Comparison of ENCODE assay signal across 16 cellular contexts in the genomic region with DNA sequence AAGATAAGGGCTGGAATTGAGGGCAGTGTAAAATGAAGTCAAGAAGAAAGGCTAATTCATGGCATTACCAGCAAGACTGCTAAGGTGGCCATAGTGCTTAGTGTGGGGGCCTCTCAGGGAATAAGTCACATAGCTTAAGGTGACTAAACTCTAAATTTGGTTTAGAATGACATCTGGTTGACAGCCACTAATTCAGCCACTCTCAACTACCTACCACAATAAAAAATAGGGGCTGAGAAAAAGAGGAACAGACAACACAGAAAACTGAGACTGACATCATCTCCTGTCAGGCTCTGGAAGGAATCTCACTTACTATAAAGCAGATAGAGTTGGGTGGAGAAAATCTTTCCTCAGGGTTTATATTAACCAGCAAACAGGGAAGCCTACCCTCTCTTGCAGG.
DNase-seq lines count a peak whose midpoint lies in the region; ATAC-seq and TF ChIP-seq lines count a peak whose summit lies in the region.
"Had no signal": no experiment of that assay in that cellular context is flagged by ENCODE, and none has a peak within 500 bp of the region (broad histone marks: within the 10 kb centered on the region; RNA-seq: fewer than 3 reads in every experiment).

No MANE protein-coding gene starts in this region.

- no peak overlapping the region for H2AFZ ChIP-seq in OCI-LY3 (ENCODE audit: low read depth, low read length)

- H3K36me3 Mint-ChIP-seq in activated T-helper 1 cell treated with anti-CD3 and anti-CD28 coated beads, Interleukin-12 subunit alpha, Interleukin-12 subunit beta, Interleukin-2, Interleukin-4 antibody, amounts not matched to agents 30 ng/mL and 10 ng/mL and 1 ng/mL, durations not matched to agents 14 hours and 24 hours and 36 hours (ENCODE audit: low read depth) = no peaks in the 10 kb centered on the region

- TF ChIP-seq CTCF in OCI-LY3 (IDR thresholded peaks at IDR 0.05; ENCODE audit: low read depth, low read length) = no peak

- H3K4me3 ChIP-seq in OCI-LY3 (ENCODE audit: low read length) = peak overlapping the region; percentile 20
- H3K4me3 ChIP-seq: BLaER1 treated with 17β-estradiol and CSF1 and Interleukin-3, amounts not matched to agents 10 nM and 100 nM; heart right ventricle; K562; sigmoid colon had no signal

- H3K27ac Mint-ChIP-seq in activated T-helper 1 cell treated with anti-CD3 and anti-CD28 coated beads, Interleukin-12 subunit alpha, Interleukin-12 subunit beta, Interleukin-2, Interleukin-4 antibody, amounts not matched to agents 30 ng/mL and 10 ng/mL and 1 ng/mL, durations not matched to agents 14 hours and 24 hours and 36 hours = no peak overlapping the region
- H3K27ac Mint-ChIP-seq: activated CD4-positive, alpha-beta T cell treated with anti-CD3 and anti-CD28 coated beads for 36 hours had no signal

- no peak for DNase-seq in activated CD8-positive, alpha-beta memory T cell treated with anti-CD3 and anti-CD28 coated beads, Interleukin-2, amount 50 U/mL, for 48 hours
- DNase-seq in OCI-M2 (lab: John Stamatoyannopoulos, UW; ENCODE audit: unreplicated experiment) (no peak), superior temporal gyrus (ENCODE audit: extremely low spot score) (no peak)
- DNase-seq in activated T-helper 1 cell treated with anti-CD3 and anti-CD28 coated beads, Interleukin-12 subunit alpha, Interleukin-12 subunit beta, Interleukin-2, Interleukin-4 antibody, amounts not matched to agents 30 ng/mL and 10 ng/mL and 1 ng/mL, durations not matched to agents 14 hours and 24 hours and 36 hours (ENCODE audit: low spot score) = no peak
- DNase-seq: activated CD4-positive, alpha-beta T cell treated with anti-CD3 and anti-CD28 coated beads for 36 hours; activated gamma-delta T cell; DND-41; heart right ventricle; NCI-H2081 treated with DMSO at 0.1 percent for 48 hours; sigmoid colon had no signal

- H3K27me3 ChIP-seq in OCI-LY3 (ENCODE audit: low read depth, low read length) = no peaks in the 10 kb centered on the region
- H3K27me3 ChIP-seq: sigmoid colon had no signal

- H3K4me2 ChIP-seq in OCI-LY3 (ENCODE audit: low read length) = peak overlapping the region; percentile 64
- H3K4me2 ChIP-seq: BLaER1 treated with 17β-estradiol and CSF1 and Interleukin-3, amounts not matched to agents 10 nM and 100 nM had no signal

- H3K36me3 ChIP-seq in OCI-LY3 (replicated peaks; ENCODE audit: low read depth, low read length) = no peaks in the 10 kb centered on the region
- H3K36me3 ChIP-seq: BLaER1 treated with 17β-estradiol and CSF1 and Interleukin-3, amounts not matched to agents 10 nM and 100 nM; heart right ventricle; sigmoid colon had no signal

- intact Hi-C loops in activated T-helper 1 cell treated with anti-CD3 and anti-CD28 coated beads, Interleukin-12 subunit alpha, Interleukin-12 subunit beta, Interleukin-2, Interleukin-4 antibody, amounts not matched to agents 30 ng/mL and 10 ng/mL and 1 ng/mL, durations not matched to agents 14 hours and 24 hours and 36 hours (cut with micrococcal nuclease) = no loop called here

- peaks cover 41% of the 10 kb centered on the region for H3K4me1 ChIP-seq in OCI-LY3 (ENCODE audit: low read length)
- H3K4me1 ChIP-seq: heart right ventricle had no signal

- H3K9me3 ChIP-seq in OCI-LY3 (ENCODE audit: insufficient read depth, low read length) = no peaks in the 10 kb centered on the region
- H3K9me3 ChIP-seq: BLaER1 treated with 17β-estradiol and CSF1 and Interleukin-3, amounts not matched to agents 10 nM and 100 nM; heart right ventricle; sigmoid colon had no signal

- peaks cover 3% of the 10 kb centered on the region for H3K27me3 Mint-ChIP-seq in activated T-helper 1 cell treated with anti-CD3 and anti-CD28 coated beads, Interleukin-12 subunit alpha, Interleukin-12 subunit beta, Interleukin-2, Interleukin-4 antibody, amounts not matched to agents 30 ng/mL and 10 ng/mL and 1 ng/mL, durations not matched to agents 14 hours and 24 hours and 36 hours (ENCODE audit: insufficient read depth)
- H3K27me3 Mint-ChIP-seq: activated CD4-positive, alpha-beta T cell treated with anti-CD3 and anti-CD28 coated beads for 36 hours had no signal

- no peaks in the 10 kb centered on the region for H3K79me2 ChIP-seq in OCI-LY3 (ENCODE audit: low read length)

- no peaks in the 10 kb centered on the region for H3K9me3 Mint-ChIP-seq in activated T-helper 1 cell treated with anti-CD3 and anti-CD28 coated beads, Interleukin-12 subunit alpha, Interleukin-12 subunit beta, Interleukin-2, Interleukin-4 antibody, amounts not matched to agents 30 ng/mL and 10 ng/mL and 1 ng/mL, durations not matched to agents 14 hours and 24 hours and 36 hours

- no peaks in the 10 kb centered on the region for H3K4me1 Mint-ChIP-seq in activated T-helper 1 cell treated with anti-CD3 and anti-CD28 coated beads, Interleukin-12 subunit alpha, Interleukin-12 subunit beta, Interleukin-2, Interleukin-4 antibody, amounts not matched to agents 30 ng/mL and 10 ng/mL and 1 ng/mL, durations not matched to agents 14 hours and 24 hours and 36 hours (ENCODE audit: low read depth)
- H3K4me1 Mint-ChIP-seq: activated CD4-positive, alpha-beta T cell treated with anti-CD3 and anti-CD28 coated beads for 36 hours had no signal

- ATAC-seq in GM18861 (IDR thresholded peaks at IDR 0.05; ENCODE audit: unreplicated experiment) (peak; percentile 78), GM21423 (IDR thresholded peaks at IDR 0.05; ENCODE audit: unreplicated experiment) (peak; percentile 83), HG03066 (IDR thresholded peaks at IDR 0.05; ENCODE audit: low read depth, unreplicated experiment) (peak; percentile 72)
- ATAC-seq: activated CD4-positive, alpha-beta T cell treated with anti-CD3 and anti-CD28 coated beads for 36 hours; heart right ventricle; K562 had no signal

- no peaks in the 10 kb centered on the region for H4K20me1 ChIP-seq in OCI-LY3 (ENCODE audit: insufficient read depth, low read length)
- H4K20me1 ChIP-seq: BLaER1 treated with 17β-estradiol and CSF1 and Interleukin-3, amounts not matched to agents 10 nM and 100 nM had no signal

- no peak overlapping the region for H3K4me3 Mint-ChIP-seq in activated T-helper 1 cell treated with anti-CD3 and anti-CD28 coated beads, Interleukin-12 subunit alpha, Interleukin-12 subunit beta, Interleukin-2, Interleukin-4 antibody, amounts not matched to agents 30 ng/mL and 10 ng/mL and 1 ng/mL, durations not matched to agents 14 hours and 24 hours and 36 hours
- H3K4me3 Mint-ChIP-seq: activated CD4-positive, alpha-beta T cell treated with anti-CD3 and anti-CD28 coated beads for 36 hours had no signal

- H3K27ac ChIP-seq in OCI-LY3 (ENCODE audit: low read length) = peak overlapping the region; percentile 96
- H3K27ac ChIP-seq: BLaER1 treated with 17β-estradiol and CSF1 and Interleukin-3, amounts not matched to agents 10 nM and 100 nM; heart right ventricle; sigmoid colon had no signal

- H3K9ac ChIP-seq in OCI-LY3 (ENCODE audit: low read length) = peak overlapping the region; percentile 53
- H3K9ac ChIP-seq: BLaER1 treated with 17β-estradiol and CSF1 and Interleukin-3, amounts not matched to agents 10 nM and 100 nM had no signal
